In genomic region chr3:126029241-126029640, GRCh38 we compare ENCODE assay signal across 1 cellular context.
TF ChIP-seq lines count a peak whose summit lies in the region.

No MANE protein-coding gene starts in this region.

TF ChIP-seq in GM23338, 12 proteins besides CTCF, POLR2A, EP300 and RAD21:
- no peak for TF ChIP-seq REST (IDR thresholded peaks at IDR 0.05; ENCODE audit: unreplicated experiment)
- TF ChIP-seq JUNB (IDR thresholded peaks at IDR 0.05; ENCODE audit: unreplicated experiment), result no peak
- no peak for TF ChIP-seq ETS1 (IDR thresholded peaks at IDR 0.05)
- no peak for TF ChIP-seq POLR2AphosphoS5 (IDR thresholded peaks at IDR 0.05; ENCODE audit: low read depth)
- TF ChIP-seq EZH2phosphoT487 (IDR thresholded peaks at IDR 0.05; ENCODE audit: unreplicated experiment), result no peak
- TF ChIP-seq ZNF114 (CRISPR knock-in tag; IDR thresholded peaks at IDR 0.05), result no peak
- TF ChIP-seq ZNF462 (CRISPR knock-in tag; IDR thresholded peaks at IDR 0.05), result no peak
- TF ChIP-seq STAT1 (IDR thresholded peaks at IDR 0.05; ENCODE audit: unreplicated experiment), result no peak
- TF ChIP-seq ZNF331 (CRISPR knock-in tag; IDR thresholded peaks at IDR 0.05; ENCODE audit: low read depth), result no peak
- no peak for TF ChIP-seq CREB1 (CRISPR knock-in tag; IDR thresholded peaks at IDR 0.05; ENCODE audit: low read depth)
- TF ChIP-seq NANOG (IDR thresholded peaks at IDR 0.05; ENCODE audit: borderline replicate concordance), result no peak
- no peak for TF ChIP-seq EZH2 (IDR thresholded peaks at IDR 0.05; ENCODE audit: low read depth, unreplicated experiment)
